Comparison of ENCODE assay signal across 8 cellular contexts in genomic region chr6:141484726-141485125, GRCh38.
A peak's percentile ranks its signal among the peaks of the same experiment; 100 is the strongest.
DNase-seq lines count a peak whose midpoint lies in the region; ATAC-seq and TF ChIP-seq lines count a peak whose summit lies in the region.

No MANE protein-coding gene starts in this region.

- no peak overlapping the region for H2BK15ac ChIP-seq in mesendoderm (replicated peaks; ENCODE audit: low read depth)

- TF ChIP-seq POLR2A in Peyer's patch (IDR thresholded peaks at IDR 0.05), result no peak
- no peak for TF ChIP-seq POLR2A in erythroblast (IDR thresholded peaks at IDR 0.05; ENCODE audit: low read length)

- no peak overlapping the region for H2AK5ac ChIP-seq in mesendoderm (ENCODE audit: low read length)

- TF ChIP-seq CTCF in Peyer's patch (IDR thresholded peaks at IDR 0.05), result no peak

- H3K36me3 ChIP-seq in Peyer's patch (no peaks in the 10 kb centered on the region), mesendoderm (ENCODE audit: control insufficient read depth, insufficient read depth, low read length) (no peaks in the 10 kb centered on the region)

- intact Hi-C loops in right cardiac atrium (cut with DNase I), result no loop called here

- no peak overlapping the region for H3K4ac ChIP-seq in mesendoderm (ENCODE audit: low read depth, low read length)

- H3K27me3 ChIP-seq in Peyer's patch, result no peaks in the 10 kb centered on the region
- H3K27me3 ChIP-seq in right cardiac atrium (ENCODE audit: control insufficient read depth, insufficient read depth), result no peaks in the 10 kb centered on the region
- H3K27me3 ChIP-seq in mesendoderm (ENCODE audit: insufficient read depth, low read length, poor library complexity), result no peaks in the 10 kb centered on the region

- H4K5ac ChIP-seq in mesendoderm (ENCODE audit: low read length), result no peak overlapping the region

- no peak overlapping the region for H2BK120ac ChIP-seq in mesendoderm (ENCODE audit: low read depth, low read length)

- H3K27ac ChIP-seq in Peyer's patch (peak overlapping the region in 2 of 4 donors; percentile 62 to 67), right cardiac atrium (ENCODE audit: low read length) (no peak overlapping the region), mesendoderm (ENCODE audit: low read depth, low read length) (no peak overlapping the region)

- no peak overlapping the region for H3K9ac ChIP-seq in mesendoderm (ENCODE audit: low read length)

- ATAC-seq in GM19035 (IDR thresholded peaks at IDR 0.05; ENCODE audit: unreplicated experiment), result peak; percentile 69
- peak; percentile 68 for ATAC-seq in HG03095 (IDR thresholded peaks at IDR 0.05; ENCODE audit: unreplicated experiment)
- no peak for ATAC-seq in right cardiac atrium

- H3K4me2 ChIP-seq in mesendoderm (ENCODE audit: low read length), result no peak overlapping the region

- H2BK5ac ChIP-seq in mesendoderm (ENCODE audit: low read length), result no peak overlapping the region

- H3K4me3 ChIP-seq in Peyer's patch, result no peak overlapping the region
- peak overlapping the region; percentile 20 for H3K4me3 ChIP-seq in right cardiac atrium (ENCODE audit: low read length)
- no peak overlapping the region for H3K4me3 ChIP-seq in mesendoderm (ENCODE audit: low read length)

- no peaks in the 10 kb centered on the region for H3K4me1 ChIP-seq in Peyer's patch
- H3K4me1 ChIP-seq in right cardiac atrium (ENCODE audit: control insufficient read depth, insufficient read depth, low read length), result peaks cover 2% of the 10 kb centered on the region
- no peaks in the 10 kb centered on the region for H3K4me1 ChIP-seq in mesendoderm (ENCODE audit: control insufficient read depth, low read depth, low read length)

- no peaks in the 10 kb centered on the region for H3K9me3 ChIP-seq in Peyer's patch
- no peaks in the 10 kb centered on the region for H3K9me3 ChIP-seq in right cardiac atrium (ENCODE audit: control insufficient read depth, low read length)

- no peak overlapping the region for H4K8ac ChIP-seq in mesendoderm (ENCODE audit: low read depth, low read length)

- H3K79me1 ChIP-seq in mesendoderm (ENCODE audit: low read length), result no peaks in the 10 kb centered on the region

- no peaks in the 10 kb centered on the region for H3K79me2 ChIP-seq in mesendoderm (ENCODE audit: control insufficient read depth, insufficient read depth, low read length)

- DNase-seq in CD1c-positive myeloid dendritic cell (ENCODE audit: extremely low spot score) (peak; percentile 71), Peyer's patch (peak in 2 of 3 donors; percentile 50 to 61), right cardiac atrium (no peak), erythroblast (lab: John Stamatoyannopoulos, UW) (no peak), NCI-H510A (lab: John Stamatoyannopoulos, UW) (no peak), mesendoderm (no peak)

- H3K23ac ChIP-seq in mesendoderm (ENCODE audit: low read length), result no peak overlapping the region

- H3K18ac ChIP-seq in mesendoderm (ENCODE audit: low read length), result no peak overlapping the region

- 64% methylated on average over 3 of the region's 3 CpGs for WGBS in right cardiac atrium
- no CpG with 5 or more reads among the region's 3 CpGs for WGBS in mesendoderm (ENCODE audit: extremely low coverage, insufficient coverage, low lambda C conversion rate)

- no peak overlapping the region for H3K56ac ChIP-seq in mesendoderm (ENCODE audit: low read length)

Comparison
In these comparisons a context has a peak if more than half of its experiments do, and no peak if none do; other contexts are left out.
1. DNase-seq: peak in CD1c-positive myeloid dendritic cell (single experiment) and Peyer's patch (2 of 3); none in right cardiac atrium (0 of 3), erythroblast (0 of 2), NCI-H510A (single experiment) and mesendoderm (single experiment).
2. ATAC-seq: peak in GM19035 (single experiment) and HG03095 (single experiment); none in right cardiac atrium (0 of 2).